In the genomic region with DNA sequence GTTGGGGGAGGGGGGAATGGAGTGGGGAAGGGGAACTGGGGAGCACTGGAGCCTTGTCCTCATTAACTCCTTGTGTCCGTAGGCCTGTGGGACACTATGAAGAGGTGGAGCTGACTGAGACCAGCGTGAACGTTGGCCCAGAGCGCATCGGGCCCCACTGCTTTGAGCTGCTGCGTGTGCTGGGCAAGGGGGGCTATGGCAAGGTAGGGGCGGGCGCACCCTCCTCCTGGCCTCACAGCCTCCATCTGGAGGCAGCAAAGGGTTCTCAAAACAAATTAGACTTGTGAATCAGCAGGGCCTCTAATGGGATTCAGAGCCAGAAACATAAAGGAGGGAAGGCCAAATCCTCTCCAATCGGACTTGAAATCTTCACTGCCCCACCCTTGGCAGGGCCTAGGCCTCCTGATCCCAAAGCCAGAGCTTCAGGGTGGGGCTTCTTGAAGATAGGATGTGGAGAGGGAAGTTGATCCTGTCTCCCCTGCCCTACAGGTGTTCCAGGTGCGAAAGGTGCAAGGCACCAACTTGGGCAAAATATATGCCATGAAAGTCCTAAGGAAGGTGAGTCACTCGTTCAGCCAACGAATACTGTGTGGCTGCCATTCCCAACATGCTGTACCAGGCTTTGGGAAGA, we compare ENCODE assay signal across 8 cellular contexts. TPM values are rescaled to one million over a fixed set of nuclear protein-coding genes. Genes with fewer than 3 reads are reported as not detected.
A peak's percentile ranks its signal among the peaks of the same experiment; 100 is the strongest.
DNase-seq lines count a peak whose midpoint lies in the region; ATAC-seq and TF ChIP-seq lines count a peak whose summit lies in the region.

No MANE protein-coding gene starts in this region.

- no peaks in the 10 kb centered on the region for H3K27me3 ChIP-seq in H7 (ENCODE audit: control insufficient read depth, insufficient read depth, low read length)

- no peak for TF ChIP-seq CTCF in activated B cell treated with CpG ODN at 0.5 μM for 24 hours (IDR thresholded peaks at IDR 0.05)
- no peak for TF ChIP-seq CTCF in glutamatergic neuron (IDR thresholded peaks at IDR 0.05; ENCODE audit: partially characterized antibody, unreplicated experiment)

- peaks cover 50% of the 10 kb centered on the region for H3K4me1 Mint-ChIP-seq in activated B cell treated with CpG ODN at 0.5 μM for 24 hours
- no peaks in the 10 kb centered on the region for H3K4me1 Mint-ChIP-seq in glutamatergic neuron (ENCODE audit: low read depth, unreplicated experiment)

- DNase-seq in H7 = no peak
- no peak for DNase-seq in activated B cell treated with CpG ODN at 0.5 μM for 24 hours
- peak; percentile 4 for DNase-seq in glutamatergic neuron
- DNase-seq in NCI-H2029 (lab: John Stamatoyannopoulos, UW) = no peak
- no peak for DNase-seq in NCI-H2029 treated with DMSO at 0.1 percent for 48 hours (lab: John Stamatoyannopoulos, UW)

- no peak for ATAC-seq in activated B cell treated with CpG ODN at 0.5 μM for 24 hours (ENCODE audit: low read depth)
- ATAC-seq in HG03439 (IDR thresholded peaks at IDR 0.05; ENCODE audit: unreplicated experiment) = no peak
- ATAC-seq in HG03108 (IDR thresholded peaks at IDR 0.05; ENCODE audit: unreplicated experiment) = no peak

- H3K27me3 Mint-ChIP-seq in activated B cell treated with CpG ODN at 0.5 μM for 24 hours = no peaks in the 10 kb centered on the region
- peaks cover 2% of the 10 kb centered on the region for H3K27me3 Mint-ChIP-seq in glutamatergic neuron (ENCODE audit: unreplicated experiment)

- intact Hi-C loops in activated B cell treated with CpG ODN at 0.5 μM for 24 hours (cut with micrococcal nuclease) = loop anchor here (2.0 kb wide), 3 partner anchors 14 to 76 kb away; a partner anchor contains a TSS

- H3K4me3 ChIP-seq in H7 (ENCODE audit: insufficient read depth, low read depth, low read length) = peak overlapping the region; percentile 98
- peak overlapping the region; percentile 79 to 93 (median 85) for H3K4me3 ChIP-seq in skin epidermis

- peak overlapping the region; percentile 98 for H3K4me3 Mint-ChIP-seq in activated B cell treated with CpG ODN at 0.5 μM for 24 hours
- peak overlapping the region; percentile 99 for H3K4me3 Mint-ChIP-seq in glutamatergic neuron (ENCODE audit: unreplicated experiment)

- peak overlapping the region; percentile 41 to 99 (median 93) for H3K27ac ChIP-seq in skin epidermis

- no peaks in the 10 kb centered on the region for H3K9me3 Mint-ChIP-seq in activated B cell treated with CpG ODN at 0.5 μM for 24 hours
- peaks cover 6% of the 10 kb centered on the region for H3K9me3 Mint-ChIP-seq in glutamatergic neuron (ENCODE audit: unreplicated experiment)

- CTCF ChIA-PET in activated B cell treated with CpG ODN at 0.5 μM for 24 hours (lab: Charles Lee) = no interaction called here

- H3K36me3 Mint-ChIP-seq in activated B cell treated with CpG ODN at 0.5 μM for 24 hours (ENCODE audit: low read depth) (peaks cover 41% of the 10 kb centered on the region), glutamatergic neuron (ENCODE audit: unreplicated experiment) (no peaks in the 10 kb centered on the region)

- peaks cover 12% of the 10 kb centered on the region for H3K36me3 ChIP-seq in H7 (replicated peaks; ENCODE audit: control insufficient read depth, insufficient read depth, low read length)

- peak overlapping the region; percentile 93 for H3K27ac Mint-ChIP-seq in activated B cell treated with CpG ODN at 0.5 μM for 24 hours
- peak overlapping the region; percentile 94 for H3K27ac Mint-ChIP-seq in glutamatergic neuron (ENCODE audit: unreplicated experiment)

- POLR2A ChIA-PET in activated B cell treated with CpG ODN at 0.5 μM for 24 hours (lab: Charles Lee) = interaction anchor here (0.9 to 26.0 kb wide), 11 partner anchors 8 to 76 kb away, joined by 3 to 1417 read pairs (median 5); a partner anchor contains a TSS

RNA-seq across cellular contexts. Expression of a gene that starts 0.9 kb away (rescaled TPM):
- 88.9 and 90.2 TPM in 2 replicates for total RNA-seq in H7 (2014; rRNA removed; shearing (Covaris generic))
- total RNA-seq in activated B cell treated with CpG ODN at 0.5 μM for 24 hours = 66.9 and 74.5 TPM in 2 replicates
- total RNA-seq in glutamatergic neuron (ENCODE audit: unreplicated experiment) = 69.0 TPM

RNA-seq across cellular contexts. Expression of a gene that starts 8.3 kb away (rescaled TPM):
- total RNA-seq in H7 (2014; rRNA removed; shearing (Covaris generic)) = 0.74 and 2.6 TPM in 2 replicates
- 328 and 347 TPM in 2 replicates for total RNA-seq in activated B cell treated with CpG ODN at 0.5 μM for 24 hours
- 2.1 TPM for total RNA-seq in glutamatergic neuron (ENCODE audit: unreplicated experiment)

RNA-seq across cellular contexts. Expression of a gene that starts 13.7 kb away (rescaled TPM):
- 0.07 and 0.17 TPM in 2 replicates for total RNA-seq in H7 (2014; rRNA removed; shearing (Covaris generic))
- 5.7 and 6.3 TPM in 2 replicates for total RNA-seq in activated B cell treated with CpG ODN at 0.5 μM for 24 hours
- 0.07 TPM for total RNA-seq in glutamatergic neuron (ENCODE audit: unreplicated experiment)

RNA-seq across cellular contexts. Expression of a gene that starts 14.1 kb away (rescaled TPM):
- 116 and 134 TPM in 2 replicates for total RNA-seq in H7 (2014; rRNA removed; shearing (Covaris generic))
- total RNA-seq in activated B cell treated with CpG ODN at 0.5 μM for 24 hours (34.0 and 39.7 TPM in 2 replicates), glutamatergic neuron (ENCODE audit: unreplicated experiment) (88.8 TPM)

RNA-seq across cellular contexts. Expression of a gene that starts 23.4 kb away (rescaled TPM):
- total RNA-seq in H7 (2014; rRNA removed; shearing (Covaris generic)) = not detected in 2 replicates
- not detected in 2 replicates for total RNA-seq in activated B cell treated with CpG ODN at 0.5 μM for 24 hours
- total RNA-seq in glutamatergic neuron (ENCODE audit: unreplicated experiment) = not detected

Comparison
In these comparisons a context has a peak if more than half of its experiments do, and no peak if none do; other contexts are left out.
1. RNA of a gene that starts 8.3 kb away (total RNA-seq): 328 to 347 TPM in activated B cell treated with CpG ODN at 0.5 μM for 24 hours; 0.74 to 2.6 TPM in H7 and 2.1 TPM in glutamatergic neuron (single experiment); every median in the first group is over 10 times any median in the second.